16 cellular contexts compared by ENCODE assay signal in genomic region chr1:206048582-206048981, GRCh38. TPM values are rescaled to one million over a fixed set of nuclear protein-coding genes. Genes with fewer than 3 reads are reported as not detected.
DNase-seq lines count a peak whose midpoint lies in the region; ATAC-seq, FAIRE-seq and TF ChIP-seq lines count a peak whose summit lies in the region.
"Had no signal": no experiment of that assay in that cellular context is flagged by ENCODE, and none has a peak within 500 bp of the region (broad histone marks: within the 10 kb centered on the region; RNA-seq: fewer than 3 reads in every experiment).

No MANE protein-coding gene starts in this region.

- H3K79me1 ChIP-seq in H9 (ENCODE audit: insufficient read depth, low read depth, low read length, poor library complexity, severe bottlenecking) = no peaks in the 10 kb centered on the region

- 19% methylated on average over 6 of the region's 6 CpGs for WGBS in A549 (ENCODE audit: missing lambda C conversion rate)
- WGBS in liver = 34% methylated on average over 6 of the region's 6 CpGs
- WGBS in H9 (ENCODE audit: extremely low coverage, insufficient read length, low lambda C conversion rate) = no CpG with 5 or more reads among the region's 6 CpGs

- ATAC-seq in A549 (peak; percentile 74 to 88; a peak in 5 of 6 replicates), T-helper 17 cell (no peak), GM21528 (IDR thresholded peaks at IDR 0.05; ENCODE audit: low FRiP score, unreplicated experiment) (no peak), HG03135 (IDR thresholded peaks at IDR 0.05; ENCODE audit: unreplicated experiment) (no peak), GM18517 (IDR thresholded peaks at IDR 0.05; ENCODE audit: unreplicated experiment) (no peak)
- ATAC-seq: gastrocnemius medialis had no signal

- H3K4me1 ChIP-seq in A549 (peaks cover 13% of the 10 kb centered on the region; the same call in 2 of the 3 replicates), liver (ENCODE audit: control insufficient read depth in 4 of 4, insufficient read depth in 4 of 4, low read length in 3 of 4) (peaks cover 0 to 18% (median 13%) of the 10 kb centered on the region in 4 donors), H9 (ENCODE audit: insufficient read depth, low read length) (0 out of 2 replicates have a peak, but pooled peaks cover 2% of the 10 kb centered on the region)
- H3K4me1 ChIP-seq: gastrocnemius medialis had no signal

- H3K4ac ChIP-seq in H9 (ENCODE audit: low read depth, low read length) = no peak overlapping the region

- no peak overlapping the region for H2AFZ ChIP-seq in H9 (ENCODE audit: low read length)

- no peak overlapping the region for H3K4me3 Mint-ChIP-seq in T-helper 17 cell
- no peak overlapping the region for H3K4me3 Mint-ChIP-seq in H9
- H3K4me3 Mint-ChIP-seq: activated CD4-positive, alpha-beta T cell treated with anti-CD3 and anti-CD28 coated beads, Interleukin-2, amount 10 ng/mL, durations not matched to agents 7 days and 5 days had no signal

- TF ChIP-seq CTCF in A549 (IDR thresholded peaks at IDR 0.05) = no peak
- TF ChIP-seq CTCF in liver (IDR thresholded peaks at IDR 0.05; ENCODE audit: low read depth, low read length, missing input control) = no peak
- TF ChIP-seq CTCF in H9 (conservative IDR thresholded peaks at IDR 0.05) = no peak

- no peak overlapping the region for H3K14ac ChIP-seq in H9 (ENCODE audit: insufficient read depth, low read length)

- TF ChIP-seq EP300 in A549 (IDR thresholded peaks at IDR 0.05) (no peak), Ishikawa (IDR thresholded peaks at IDR 0.05; ENCODE audit: borderline replicate concordance) (peak; percentile 90)

- peak overlapping the region; percentile 62 for H3K4me2 ChIP-seq in A549
- no peak overlapping the region for H3K4me2 ChIP-seq in H9 (ENCODE audit: insufficient read depth, insufficient read length, low read length)

- H2BK5ac ChIP-seq in H9 (ENCODE audit: insufficient read length, low read length) = no peak overlapping the region

- H3T11ph ChIP-seq in H9 (ENCODE audit: low read length) = no peak overlapping the region

- no peak overlapping the region; the same call in 1 of the 2 replicates for H2BK15ac ChIP-seq in H9 (ENCODE audit: low read depth, low read length)

- H4K20me1 ChIP-seq in H9 (ENCODE audit: control insufficient read depth, insufficient read depth, insufficient read length) = no peaks in the 10 kb centered on the region

- H4K8ac ChIP-seq in H9 (replicated peaks; ENCODE audit: insufficient read length, low read depth, low read length) = no peak overlapping the region

- peak in 1 of 2 experiments; percentile 59 for DNase-seq in A549 (ENCODE audit: low read depth in 1 of 2, low spot score in 1 of 2)
- no peak for DNase-seq in T-helper 17 cell
- no peak for DNase-seq in H9
- DNase-seq: activated CD4-positive, alpha-beta T cell treated with anti-CD3 and anti-CD28 coated beads, Interleukin-2, amount 10 ng/mL, durations not matched to agents 7 days and 5 days; DMS153; gastrocnemius medialis; NCI-H1436 treated with DMSO at 0.1 percent for 48 hours; NCI-H526 treated with DMSO at 0.1 percent for 48 hours had no signal

- no peaks in the 10 kb centered on the region for H3K27me3 ChIP-seq in liver (ENCODE audit: control insufficient read depth in 4 of 4, insufficient read depth in 4 of 4, low read length in 3 of 4)
- no peaks in the 10 kb centered on the region for H3K27me3 ChIP-seq in H9 (ENCODE audit: insufficient read depth, low read length)
- H3K27me3 ChIP-seq: gastrocnemius medialis had no signal

- H3K27ac ChIP-seq in A549 (peak overlapping the region; percentile 45 to 54; a peak in 3 of 6 replicates), liver (ENCODE audit: low read depth in 1 of 2, low read length in 2 of 2) (no peak overlapping the region), H9 (ENCODE audit: insufficient read length, low read depth, low read length) (no peak overlapping the region)
- H3K27ac ChIP-seq: gastrocnemius medialis had no signal

- no peak overlapping the region for H3K18ac ChIP-seq in H9 (ENCODE audit: insufficient read length, low read depth, low read length)

- no peaks in the 10 kb centered on the region for H3K23me2 ChIP-seq in H9 (ENCODE audit: insufficient read length, low read depth, low read length, poor library complexity, severe bottlenecking)

- no peaks in the 10 kb centered on the region for H3K36me3 ChIP-seq in liver (ENCODE audit: control insufficient read depth in 4 of 4, insufficient read depth in 3 of 4, low read depth in 1 of 4, low read length in 3 of 4)
- H3K36me3 ChIP-seq: gastrocnemius medialis had no signal

- H3K27ac Mint-ChIP-seq in T-helper 17 cell (peak overlapping the region; percentile 51), H9 (no peak overlapping the region; a peak in 2 of 7 replicates)
- H3K27ac Mint-ChIP-seq: activated CD4-positive, alpha-beta T cell treated with anti-CD3 and anti-CD28 coated beads, Interleukin-2, amount 10 ng/mL, durations not matched to agents 7 days and 5 days had no signal

- no peaks in the 10 kb centered on the region for H3K79me2 ChIP-seq in H9 (ENCODE audit: insufficient read depth, low read length)

- peaks cover 5 to 7% of the 10 kb centered on the region in 2 experiments; a peak in 3 of 5 replicates for H3K9me3 Mint-ChIP-seq in H9
- H3K9me3 Mint-ChIP-seq: activated CD4-positive, alpha-beta T cell treated with anti-CD3 and anti-CD28 coated beads, Interleukin-2, amount 10 ng/mL, durations not matched to agents 7 days and 5 days had no signal

- CTCF ChIA-PET in A549 (lab: Yijun Ruan, JAX) = interaction anchor here (0.6 to 1.4 kb wide), 2 partner anchors 10 to 64 kb away, joined by 3 to 4 read pairs; no protein-coding TSS in a partner anchor

- no peak overlapping the region for H4K91ac ChIP-seq in H9 (ENCODE audit: insufficient read length, low read depth, low read length)

- H3K9me3 ChIP-seq in A549 (no peaks in the 10 kb centered on the region), T-helper 17 cell (ENCODE audit: control insufficient read depth, low read length, poor library complexity, severe bottlenecking) (no peaks in the 10 kb centered on the region), liver (ENCODE audit: control insufficient read depth in 4 of 4, low read length in 3 of 4) (no peaks in the 10 kb centered on the region), H9 (ENCODE audit: control insufficient read depth, low read depth, low read length) (no peaks in the 10 kb centered on the region)
- H3K9me3 ChIP-seq: gastrocnemius medialis had no signal

- TF ChIP-seq RAD21 in A549 (conservative IDR thresholded peaks at IDR 0.05 in 1 of 2, IDR thresholded peaks at IDR 0.05 in 1 of 2) (no peak), Ishikawa (IDR thresholded peaks at IDR 0.05; ENCODE audit: low read depth) (no peak), liver (IDR thresholded peaks at IDR 0.05) (peak in 1 of 2 donors; percentile 14)

- H3K9ac ChIP-seq in liver (ENCODE audit: low read depth in 1 of 2, low read length in 2 of 2) (no peak overlapping the region), H9 (ENCODE audit: extremely low read depth, insufficient read length, low read length) (no peak overlapping the region)

- H3K4me1 Mint-ChIP-seq in T-helper 17 cell (peaks cover 13% of the 10 kb centered on the region), H9 (peaks cover 7 to 13% of the 10 kb centered on the region in 2 experiments)

- no peak overlapping the region for H3K56ac ChIP-seq in H9 (ENCODE audit: insufficient read length, low read depth, low read length)

- H3K23ac ChIP-seq in H9 (ENCODE audit: insufficient read length, low read depth, low read length) = no peak overlapping the region

- no peak overlapping the region for H2BK20ac ChIP-seq in H9 (ENCODE audit: low read depth, low read length, poor library complexity, severe bottlenecking)

- FAIRE-seq in A549 (lab: Jason Lieb, UNC) = no peak
- FAIRE-seq: H1 had no signal

- no peak overlapping the region for H4K5ac ChIP-seq in H9 (ENCODE audit: insufficient read length, low read depth, low read length)

- H2BK12ac ChIP-seq in H9 (ENCODE audit: insufficient read length, low read depth, low read length) = no peak overlapping the region

- H3K4me3 ChIP-seq in A549 (no peak overlapping the region), liver (ENCODE audit: low read depth in 1 of 3, low read length in 3 of 3) (no peak overlapping the region)
- H3K4me3 ChIP-seq: gastrocnemius medialis had no signal

- TF ChIP-seq POLR2A in A549 (IDR thresholded peaks at IDR 0.05; ENCODE audit: low read length) = no peak

- POLR2A ChIA-PET in A549 (lab: Yijun Ruan, JAX) = no interaction called here

- H2BK120ac ChIP-seq in H9 (ENCODE audit: low read depth, low read length, poor library complexity, severe bottlenecking) = no peak overlapping the region

- H2AK5ac ChIP-seq in H9 (ENCODE audit: insufficient read length, low read length) = no peak overlapping the region

- H3K27me3 Mint-ChIP-seq in T-helper 17 cell (peaks cover 4% of the 10 kb centered on the region), H9 (ENCODE audit: low read depth) (0 out of 2 replicates have a peak, but pooled peaks cover 2% of the 10 kb centered on the region)

- H3K36me3 Mint-ChIP-seq in T-helper 17 cell (ENCODE audit: low read depth) (peaks cover 2% of the 10 kb centered on the region), H9 (ENCODE audit: insufficient read depth in 1 of 3, low read depth in 3 of 3) (peaks cover 0 to 5% (median 2%) of the 10 kb centered on the region in 3 experiments; a peak in 3 of 7 replicates)

RNA-seq across cellular contexts. Expression of gene RHEX, which starts 4.4 kb away (rescaled TPM):
- polyA plus RNA-seq in A549 (2011; rRNA removed) = not detected in 2 replicates
- not detected in 2 replicates for polyA plus RNA-seq in A549 (2012; cell fraction: cytosol; rRNA removed)
- not detected in 2 replicates for polyA plus RNA-seq in A549 (2012; cell fraction: nucleus; rRNA removed)
- not detected in 3 replicates for polyA plus RNA-seq in A549 (2017; fragmentation: RNase III; extraction: RNeasy Plus Mini Kit Qiagen cat#74134 plus additional on column Dnase treatment)
- polyA minus RNA-seq in A549 (2011; rRNA and poly(A)+ RNA removed) = not detected in 2 replicates
- total RNA-seq in T-helper 17 cell = under 1 TPM in 1 of 2 donors, not detected in 1; 0.50 TPM
- total RNA-seq in liver = 1 to 10 TPM in 1 of 2 donors, under 1 TPM in 1; 0.67 to 2.8 TPM
- polyA plus RNA-seq in liver = under 1 TPM; 0.15 to 0.26 TPM
- total RNA-seq in H9 (2021) = not detected in 2 replicates
- total RNA-seq: A673; activated CD4-positive, alpha-beta T cell treated with anti-CD3 and anti-CD28 coated beads, Interleukin-2, amount 10 ng/mL, durations not matched to agents 7 days and 5 days; gastrocnemius medialis; H1 had no signal
- polyA plus RNA-seq: H1 had no signal

RNA-seq across cellular contexts. Expression of gene CTSE, which starts 24.9 kb away (rescaled TPM):
- polyA plus RNA-seq in A549 (2011; rRNA removed) (not detected in 2 replicates), A549 (2017; fragmentation: RNase III; extraction: RNeasy Plus Mini Kit Qiagen cat#74134 plus additional on column Dnase treatment) (not detected in 3 replicates), liver (under 1 TPM; 0.03 to 0.08 TPM)
- polyA plus RNA-seq in A549 (2012; cell fraction: cytosol; rRNA removed) = not detected in 2 replicates
- not detected in 2 replicates for polyA plus RNA-seq in A549 (2012; cell fraction: nucleus; rRNA removed)
- polyA minus RNA-seq in A549 (2011; rRNA and poly(A)+ RNA removed) = not detected in 2 replicates
- total RNA-seq in T-helper 17 cell (not detected), liver (10 to 100 TPM in 1 of 2 donors, under 1 TPM in 1; under 0.01 to 32.8 TPM), H9 (2021) (not detected in 2 replicates)
- total RNA-seq: activated CD4-positive, alpha-beta T cell treated with anti-CD3 and anti-CD28 coated beads, Interleukin-2, amount 10 ng/mL, durations not matched to agents 7 days and 5 days; gastrocnemius medialis; H1; kidney epithelial cell had no signal

RNA-seq across cellular contexts. Expression of gene RAB7B, which starts 45.4 kb away (rescaled TPM):
- polyA plus RNA-seq in A549 (2011; rRNA removed) (0.04 and 0.08 TPM in 2 replicates), A549 (2017; fragmentation: RNase III; extraction: RNeasy Plus Mini Kit Qiagen cat#74134 plus additional on column Dnase treatment) (0.20 to 0.37 TPM (median 0.30 TPM) in 3 replicates), liver (under 1 TPM; 0.08 to 0.20 TPM)
- polyA plus RNA-seq in A549 (2012; cell fraction: cytosol; rRNA removed) = 0.04 and 0.09 TPM in 2 replicates
- 0.12 and 0.22 TPM in 2 replicates for polyA plus RNA-seq in A549 (2012; cell fraction: nucleus; rRNA removed)
- polyA minus RNA-seq in A549 (2011; rRNA and poly(A)+ RNA removed) = not detected in 2 replicates
- total RNA-seq in T-helper 17 cell (under 1 TPM in 1 of 2 donors, not detected in 1; 0.18 TPM), liver (under 1 TPM in 1 of 2 donors, not detected in 1; 0.89 TPM), H9 (2021) (0.68 and 0.83 TPM in 2 replicates)
- total RNA-seq: activated CD4-positive, alpha-beta T cell treated with anti-CD3 and anti-CD28 coated beads, Interleukin-2, amount 10 ng/mL, durations not matched to agents 7 days and 5 days; H1 had no signal

Comparison
In these comparisons a context has a peak if more than half of its experiments do, and no peak if none do; other contexts are left out.
1. ATAC-seq: peak in A549 (2 of 2); none in T-helper 17 cell (single experiment), GM21528 (single experiment), HG03135 (single experiment) and GM18517 (single experiment).
2. H3K27ac ChIP-seq: peak in A549 (2 of 2); none in liver (0 of 2) and H9 (single experiment).